Comparison of ENCODE assay signal across 38 cellular contexts in genomic region chr3:40851836-40852235, GRCh38.
"Had no signal": no experiment of that assay in that cellular context is flagged by ENCODE, and none has a peak within 500 bp of the region (broad histone marks: within the 10 kb centered on the region; RNA-seq: fewer than 3 reads in every experiment).

No MANE protein-coding gene starts in this region.

- H3K4me1 ChIP-seq: adrenal gland, body of pancreas, breast epithelium had no signal

- FAIRE-seq: astrocyte had no signal

- H3K27ac ChIP-seq: adrenal gland, body of pancreas, brain microvascular endothelial cell, breast epithelium, WERI-Rb-1 had no signal

- H3K36me3 ChIP-seq: adrenal gland, brain microvascular endothelial cell, breast epithelium, WERI-Rb-1 had no signal

- H3K27ac Mint-ChIP-seq: activated CD4-positive, alpha-beta memory T cell treated with anti-CD3 and anti-CD28 coated beads, Interleukin-2, amount 10 ng/mL, durations not matched to agents 7 days and 5 days; activated CD4-positive, alpha-beta T cell treated with anti-CD3 and anti-CD28 coated beads for 36 hours; activated CD4-positive, alpha-beta T cell treated with anti-CD3 and anti-CD28 coated beads, Interleukin-2, amount 10 ng/mL, durations not matched to agents 7 days and 5 days; activated CD8-positive, alpha-beta memory T cell treated with anti-CD3 and anti-CD28 coated beads, Interleukin-2, amount 10 ng/mL, durations not matched to agents 7 days and 5 days; activated CD8-positive, alpha-beta T cell treated with anti-CD3 and anti-CD28 coated beads, Interleukin-2, amount 10 ng/mL, durations not matched to agents 7 days and 5 days; activated naive CD4-positive, alpha-beta T cell treated with anti-CD3 and anti-CD28 coated beads for 36 hours; activated naive CD4-positive, alpha-beta T cell treated with anti-CD3 and anti-CD28 coated beads, Interleukin-2, amount 50 U/mL, for 72 hours; activated naive CD8-positive, alpha-beta T cell treated with anti-CD3 and anti-CD28 coated beads for 36 hours; activated T-cell treated with anti-CD3 and anti-CD28 coated beads, Interleukin-2, amount 50 U/mL, for 72 hours; activated T-helper 1 cell treated with anti-CD3 and anti-CD28 coated beads, Interleukin-12 subunit alpha, Interleukin-12 subunit beta, Interleukin-2, Interleukin-4 antibody, amounts not matched to agents 30 ng/mL and 10 ng/mL and 1 ng/mL, durations not matched to agents 14 hours and 24 hours and 36 hours; activated T-helper 17 cell treated with anti-CD3 and anti-CD28 coated beads, Interleukin-2, amount 50 U/mL, for 72 hours; T-helper 1 cell treated with Interleukin-12 subunit alpha and Interleukin-12 subunit beta and Interleukin-4 antibody, amounts not matched to agents 30 μg/mL and 1 μg/mL, for 36 hours; T-helper 2 cell treated with Interferon-gamma antibody and Interleukin-4, amounts not matched to agents 5 μg/mL and 100 μg/mL, for 36 hours; WTC11 had no signal

- H3K9me3 ChIP-seq: adrenal gland, body of pancreas, breast epithelium had no signal

- H3K27me3 ChIP-seq: adrenal gland, body of pancreas, brain microvascular endothelial cell, breast epithelium had no signal

- H3K4me1 Mint-ChIP-seq: activated CD4-positive, alpha-beta memory T cell treated with anti-CD3 and anti-CD28 coated beads, Interleukin-2, amount 10 ng/mL, durations not matched to agents 7 days and 5 days; activated CD4-positive, alpha-beta T cell treated with anti-CD3 and anti-CD28 coated beads for 36 hours; activated CD4-positive, alpha-beta T cell treated with anti-CD3 and anti-CD28 coated beads, Interleukin-2, amount 10 ng/mL, durations not matched to agents 7 days and 5 days; activated CD8-positive, alpha-beta memory T cell treated with anti-CD3 and anti-CD28 coated beads, Interleukin-2, amount 10 ng/mL, durations not matched to agents 7 days and 5 days; activated T-helper 17 cell treated with anti-CD3 and anti-CD28 coated beads, Interleukin-2, amount 50 U/mL, for 72 hours had no signal

- H3K4me3 Mint-ChIP-seq: activated CD4-positive, alpha-beta memory T cell treated with anti-CD3 and anti-CD28 coated beads, Interleukin-2, amount 10 ng/mL, durations not matched to agents 7 days and 5 days; activated CD4-positive, alpha-beta T cell treated with anti-CD3 and anti-CD28 coated beads for 36 hours; activated CD4-positive, alpha-beta T cell treated with anti-CD3 and anti-CD28 coated beads, Interleukin-2, amount 10 ng/mL, durations not matched to agents 7 days and 5 days; activated CD8-positive, alpha-beta memory T cell treated with anti-CD3 and anti-CD28 coated beads, Interleukin-2, amount 10 ng/mL, durations not matched to agents 7 days and 5 days; activated CD8-positive, alpha-beta T cell treated with anti-CD3 and anti-CD28 coated beads, Interleukin-2, amount 10 ng/mL, durations not matched to agents 7 days and 5 days; activated naive CD4-positive, alpha-beta T cell treated with anti-CD3 and anti-CD28 coated beads for 36 hours; activated naive CD8-positive, alpha-beta T cell treated with anti-CD3 and anti-CD28 coated beads for 36 hours; activated T-cell treated with anti-CD3 and anti-CD28 coated beads, Interleukin-2, amount 50 U/mL, for 4 hours; activated T-cell treated with anti-CD3 and anti-CD28 coated beads, Interleukin-2, amount 50 U/mL, for 72 hours; activated T-helper 1 cell treated with anti-CD3 and anti-CD28 coated beads, Interleukin-12 subunit alpha, Interleukin-12 subunit beta, Interleukin-2, Interleukin-4 antibody, amounts not matched to agents 30 ng/mL and 10 ng/mL and 1 ng/mL, durations not matched to agents 14 hours and 24 hours and 36 hours; activated T-helper 17 cell treated with anti-CD3 and anti-CD28 coated beads, Interleukin-2, amount 50 U/mL, for 72 hours; T-helper 1 cell treated with Interleukin-12 subunit alpha and Interleukin-12 subunit beta and Interleukin-4 antibody, amounts not matched to agents 30 μg/mL and 1 μg/mL, for 36 hours; T-helper 2 cell treated with Interferon-gamma antibody and Interleukin-4, amounts not matched to agents 5 μg/mL and 100 μg/mL, for 36 hours; WTC11 had no signal

- ATAC-seq: activated CD4-positive, alpha-beta T cell treated with anti-CD3 and anti-CD28 coated beads for 36 hours; activated CD4-positive, CD25-positive, alpha-beta regulatory T cell treated with anti-CD3 and anti-CD28 coated beads, Interleukin-2, amount 50 U/mL, for 24 hours; activated CD8-positive, alpha-beta memory T cell treated with anti-CD3 and anti-CD28 coated beads, Interleukin-2, amount 10 ng/mL, durations not matched to agents 7 days and 5 days; activated CD8-positive, alpha-beta T cell treated with anti-CD3 and anti-CD28 coated beads, Interleukin-2, amount 10 ng/mL, durations not matched to agents 7 days and 5 days; activated naive CD4-positive, alpha-beta T cell treated with anti-CD3 and anti-CD28 coated beads, Interleukin-2, amount 50 U/mL, for 72 hours; activated T-cell treated with anti-CD3 and anti-CD28 coated beads, Interleukin-2, amount 50 U/mL, for 4 hours; activated T-cell treated with anti-CD3 and anti-CD28 coated beads, Interleukin-2, amount 50 U/mL, for 72 hours; activated T-helper 17 cell treated with anti-CD3 and anti-CD28 coated beads, Interleukin-2, amount 50 U/mL, for 72 hours; body of pancreas; WTC11 had no signal

- H3K9me3 Mint-ChIP-seq: activated CD4-positive, alpha-beta memory T cell treated with anti-CD3 and anti-CD28 coated beads, Interleukin-2, amount 10 ng/mL, durations not matched to agents 7 days and 5 days; activated CD4-positive, alpha-beta T cell treated with anti-CD3 and anti-CD28 coated beads, Interleukin-2, amount 10 ng/mL, durations not matched to agents 7 days and 5 days; activated naive CD4-positive, alpha-beta T cell treated with anti-CD3 and anti-CD28 coated beads for 36 hours; activated naive CD8-positive, alpha-beta T cell treated with anti-CD3 and anti-CD28 coated beads for 36 hours; activated T-cell treated with anti-CD3 and anti-CD28 coated beads, Interleukin-2, amount 50 U/mL, for 4 hours; activated T-cell treated with anti-CD3 and anti-CD28 coated beads, Interleukin-2, amount 50 U/mL, for 72 hours; activated T-helper 1 cell treated with anti-CD3 and anti-CD28 coated beads, Interleukin-12 subunit alpha, Interleukin-12 subunit beta, Interleukin-2, Interleukin-4 antibody, amounts not matched to agents 30 ng/mL and 10 ng/mL and 1 ng/mL, durations not matched to agents 14 hours and 24 hours and 36 hours; activated T-helper 17 cell treated with anti-CD3 and anti-CD28 coated beads, Interleukin-2, amount 50 U/mL, for 72 hours; T-helper 1 cell treated with Interleukin-12 subunit alpha and Interleukin-12 subunit beta and Interleukin-4 antibody, amounts not matched to agents 30 μg/mL and 1 μg/mL, for 36 hours; T-helper 2 cell treated with Interferon-gamma antibody and Interleukin-4, amounts not matched to agents 5 μg/mL and 100 μg/mL, for 36 hours; WTC11 had no signal

- DNase-seq: activated CD4-positive, alpha-beta memory T cell treated with anti-CD3 and anti-CD28 coated beads, Interleukin-2, amount 10 ng/mL, durations not matched to agents 7 days and 5 days; activated CD4-positive, alpha-beta T cell treated with anti-CD3 and anti-CD28 coated beads for 1 hour; activated CD4-positive, alpha-beta T cell treated with anti-CD3 and anti-CD28 coated beads for 36 hours; activated CD4-positive, alpha-beta T cell treated with anti-CD3 and anti-CD28 coated beads for 48 hours; activated CD4-positive, alpha-beta T cell treated with anti-CD3 and anti-CD28 coated beads, Interleukin-2, amount 10 ng/mL, durations not matched to agents 7 days and 5 days; activated CD4-positive, alpha-beta T cell treated with anti-CD3 and anti-CD28 coated beads, Interleukin-2, amount 50 U/mL, for 48 hours; activated CD4-positive, CD25-positive, alpha-beta regulatory T cell; activated CD8-positive, alpha-beta memory T cell treated with anti-CD3 and anti-CD28 coated beads for 24 hours; activated CD8-positive, alpha-beta memory T cell treated with anti-CD3 and anti-CD28 coated beads, Interleukin-2, amount 10 ng/mL, durations not matched to agents 7 days and 5 days; activated CD8-positive, alpha-beta memory T cell treated with anti-CD3 and anti-CD28 coated beads, Interleukin-2, amount 50 U/mL, for 48 hours; activated CD8-positive, alpha-beta T cell treated with anti-CD3 and anti-CD28 coated beads, Interleukin-2, amount 10 ng/mL, durations not matched to agents 7 days and 5 days; activated effector memory CD4-positive, alpha-beta T cell treated with anti-CD3 and anti-CD28 coated beads, Interleukin-2, amount 50 U/mL, for 16 hours; activated gamma-delta T cell treated with Interleukin-2 at 50 U/mL for 16 hours; activated naive CD4-positive, alpha-beta T cell; activated naive CD4-positive, alpha-beta T cell treated with anti-CD3 and anti-CD28 coated beads for 36 hours; activated naive CD4-positive, alpha-beta T cell treated with anti-CD3 and anti-CD28 coated beads, Interleukin-2, amount 50 U/mL, for 16 hours; activated naive CD8-positive, alpha-beta T cell treated with anti-CD3 and anti-CD28 coated beads for 36 hours; activated T-cell treated with anti-CD3 and anti-CD28 coated beads, Interleukin-2, amount 50 U/mL, for 4 hours; activated T-cell treated with anti-CD3 and anti-CD28 coated beads, Interleukin-2, amount 50 U/mL, for 72 hours; adrenal gland; amniotic stem cell; aorta; body of pancreas; brain microvascular endothelial cell; central memory CD4-positive, alpha-beta T cell; T-helper 1 cell; T-helper 2 cell; T-helper 9 cell; WERI-Rb-1 had no signal

- H3K4me3 ChIP-seq: adrenal gland, body of pancreas, breast epithelium had no signal

- H3K36me3 Mint-ChIP-seq: activated CD8-positive, alpha-beta memory T cell treated with anti-CD3 and anti-CD28 coated beads, Interleukin-2, amount 10 ng/mL, durations not matched to agents 7 days and 5 days; activated naive CD4-positive, alpha-beta T cell treated with anti-CD3 and anti-CD28 coated beads, Interleukin-2, amount 50 U/mL, for 72 hours; activated naive CD8-positive, alpha-beta T cell treated with anti-CD3 and anti-CD28 coated beads for 36 hours; WTC11 had no signal

- H3K27me3 Mint-ChIP-seq: activated CD4-positive, alpha-beta memory T cell treated with anti-CD3 and anti-CD28 coated beads, Interleukin-2, amount 10 ng/mL, durations not matched to agents 7 days and 5 days; activated CD4-positive, alpha-beta T cell treated with anti-CD3 and anti-CD28 coated beads for 36 hours; activated CD4-positive, alpha-beta T cell treated with anti-CD3 and anti-CD28 coated beads, Interleukin-2, amount 10 ng/mL, durations not matched to agents 7 days and 5 days; activated CD8-positive, alpha-beta memory T cell treated with anti-CD3 and anti-CD28 coated beads, Interleukin-2, amount 10 ng/mL, durations not matched to agents 7 days and 5 days had no signal
